ENCODE assay signal across 1 cellular context in the genomic region with DNA sequence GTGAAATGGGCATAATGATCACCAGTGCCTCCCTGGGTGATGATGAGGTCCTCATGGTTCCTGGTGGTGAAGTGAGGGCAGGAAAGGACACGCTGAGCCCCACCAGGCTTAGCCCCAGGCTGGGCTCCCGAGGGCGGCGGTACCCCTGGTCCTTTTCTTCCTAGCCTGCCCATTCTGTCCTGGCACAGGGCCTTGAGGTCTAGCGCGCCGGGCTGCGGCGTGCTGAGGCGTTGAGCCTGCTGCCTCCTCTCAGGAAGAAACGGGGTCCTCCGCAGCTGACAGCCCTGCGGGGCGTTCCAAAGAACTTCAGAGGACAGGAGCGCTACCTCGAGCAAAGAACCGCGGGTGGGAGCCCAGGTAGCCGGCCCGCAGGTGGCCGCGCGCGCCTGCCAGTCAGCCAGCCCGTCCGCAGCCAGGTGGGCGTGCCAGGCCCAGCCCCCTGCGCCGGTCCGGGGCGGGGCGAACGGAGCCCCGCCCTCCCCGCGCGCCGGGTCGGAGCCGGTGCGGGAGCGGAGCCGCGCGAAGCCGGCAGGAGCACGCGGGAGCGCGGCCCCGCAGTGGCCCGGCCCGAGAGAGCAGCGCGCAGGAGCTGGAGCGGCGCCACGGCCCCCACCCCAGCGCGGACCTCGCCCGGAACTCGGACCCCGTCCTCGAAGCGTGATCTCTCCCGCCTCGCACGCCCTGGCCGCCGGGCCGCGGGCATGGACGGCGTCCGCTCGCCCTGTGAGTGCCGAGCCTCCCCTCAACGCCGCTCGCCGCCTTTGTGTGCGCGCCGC.
TF ChIP-seq lines count a peak whose summit lies in the region.

A gene (plus strand): TSS at position 477 of the 776 bp plus-strand sequence. CDS start 791 bp downstream, outside the sequence.

TF ChIP-seq in HepG2, 621 proteins besides CTCF, POLR2A, EP300 and RAD21 (continued from another document and continues in another):
- no peak for TF ChIP-seq RCOR2 (CRISPR knock-in tag; IDR thresholded peaks at IDR 0.05)
- TF ChIP-seq, protein P1, sequence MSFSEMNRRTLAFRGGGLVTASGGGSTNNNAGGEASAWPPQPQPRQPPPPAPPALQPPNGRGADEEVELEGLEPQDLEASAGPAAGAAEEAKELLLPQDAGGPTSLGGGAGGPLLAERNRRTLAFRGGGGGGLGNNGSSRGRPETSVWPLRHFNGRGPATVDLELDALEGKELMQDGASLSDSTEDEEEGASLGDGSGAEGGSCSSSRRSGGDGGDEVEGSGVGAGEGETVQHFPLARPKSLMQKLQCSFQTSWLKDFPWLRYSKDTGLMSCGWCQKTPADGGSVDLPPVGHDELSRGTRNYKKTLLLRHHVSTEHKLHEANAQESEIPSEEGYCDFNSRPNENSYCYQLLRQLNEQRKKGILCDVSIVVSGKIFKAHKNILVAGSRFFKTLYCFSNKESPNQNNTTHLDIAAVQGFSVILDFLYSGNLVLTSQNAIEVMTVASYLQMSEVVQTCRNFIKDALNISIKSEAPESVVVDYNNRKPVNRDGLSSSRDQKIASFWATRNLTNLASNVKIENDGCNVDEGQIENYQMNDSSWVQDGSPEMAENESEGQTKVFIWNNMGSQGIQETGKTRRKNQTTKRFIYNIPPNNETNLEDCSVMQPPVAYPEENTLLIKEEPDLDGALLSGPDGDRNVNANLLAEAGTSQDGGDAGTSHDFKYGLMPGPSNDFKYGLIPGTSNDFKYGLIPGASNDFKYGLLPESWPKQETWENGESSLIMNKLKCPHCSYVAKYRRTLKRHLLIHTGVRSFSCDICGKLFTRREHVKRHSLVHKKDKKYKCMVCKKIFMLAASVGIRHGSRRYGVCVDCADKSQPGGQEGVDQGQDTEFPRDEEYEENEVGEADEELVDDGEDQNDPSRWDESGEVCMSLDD (CRISPR knock-in tag; IDR thresholded peaks at IDR 0.05; ENCODE audit: borderline replicate concordance) = no peak
- TF ChIP-seq ZNF350 (CRISPR knock-in tag; IDR thresholded peaks at IDR 0.05; ENCODE audit: borderline replicate concordance, low read depth) = no peak
- no peak for TF ChIP-seq NR3C1 (CRISPR knock-in tag; IDR thresholded peaks at IDR 0.05)
- TF ChIP-seq, protein P2, sequence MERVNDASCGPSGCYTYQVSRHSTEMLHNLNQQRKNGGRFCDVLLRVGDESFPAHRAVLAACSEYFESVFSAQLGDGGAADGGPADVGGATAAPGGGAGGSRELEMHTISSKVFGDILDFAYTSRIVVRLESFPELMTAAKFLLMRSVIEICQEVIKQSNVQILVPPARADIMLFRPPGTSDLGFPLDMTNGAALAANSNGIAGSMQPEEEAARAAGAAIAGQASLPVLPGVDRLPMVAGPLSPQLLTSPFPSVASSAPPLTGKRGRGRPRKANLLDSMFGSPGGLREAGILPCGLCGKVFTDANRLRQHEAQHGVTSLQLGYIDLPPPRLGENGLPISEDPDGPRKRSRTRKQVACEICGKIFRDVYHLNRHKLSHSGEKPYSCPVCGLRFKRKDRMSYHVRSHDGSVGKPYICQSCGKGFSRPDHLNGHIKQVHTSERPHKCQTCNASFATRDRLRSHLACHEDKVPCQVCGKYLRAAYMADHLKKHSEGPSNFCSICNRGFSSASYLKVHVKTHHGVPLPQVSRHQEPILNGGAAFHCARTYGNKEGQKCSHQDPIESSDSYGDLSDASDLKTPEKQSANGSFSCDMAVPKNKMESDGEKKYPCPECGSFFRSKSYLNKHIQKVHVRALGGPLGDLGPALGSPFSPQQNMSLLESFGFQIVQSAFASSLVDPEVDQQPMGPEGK (CRISPR knock-in tag; IDR thresholded peaks at IDR 0.05) = no peak
- TF ChIP-seq, protein P3, sequence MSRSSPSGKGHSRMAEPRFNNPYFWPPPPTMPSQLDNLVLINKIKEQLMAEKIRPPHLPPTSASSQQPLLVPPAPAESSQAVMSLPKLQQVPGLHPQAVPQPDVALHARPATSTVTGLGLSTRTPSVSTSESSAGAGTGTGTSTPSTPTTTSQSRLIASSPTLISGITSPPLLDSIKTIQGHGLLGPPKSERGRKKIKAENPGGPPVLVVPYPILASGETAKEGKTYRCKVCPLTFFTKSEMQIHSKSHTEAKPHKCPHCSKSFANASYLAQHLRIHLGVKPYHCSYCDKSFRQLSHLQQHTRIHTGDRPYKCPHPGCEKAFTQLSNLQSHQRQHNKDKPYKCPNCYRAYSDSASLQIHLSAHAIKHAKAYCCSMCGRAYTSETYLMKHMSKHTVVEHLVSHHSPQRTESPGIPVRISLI (CRISPR knock-in tag; IDR thresholded peaks at IDR 0.05; ENCODE audit: borderline replicate concordance) = no peak
- TF ChIP-seq, protein P4, sequence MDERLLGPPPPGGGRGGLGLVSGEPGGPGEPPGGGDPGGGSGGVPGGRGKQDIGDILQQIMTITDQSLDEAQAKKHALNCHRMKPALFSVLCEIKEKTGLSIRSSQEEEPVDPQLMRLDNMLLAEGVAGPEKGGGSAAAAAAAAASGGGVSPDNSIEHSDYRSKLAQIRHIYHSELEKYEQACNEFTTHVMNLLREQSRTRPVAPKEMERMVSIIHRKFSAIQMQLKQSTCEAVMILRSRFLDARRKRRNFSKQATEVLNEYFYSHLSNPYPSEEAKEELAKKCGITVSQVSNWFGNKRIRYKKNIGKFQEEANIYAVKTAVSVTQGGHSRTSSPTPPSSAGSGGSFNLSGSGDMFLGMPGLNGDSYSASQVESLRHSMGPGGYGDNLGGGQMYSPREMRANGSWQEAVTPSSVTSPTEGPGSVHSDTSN (CRISPR knock-in tag; IDR thresholded peaks at IDR 0.05) = no peak
- TF ChIP-seq NR2C2 (CRISPR knock-in tag; IDR thresholded peaks at IDR 0.05; ENCODE audit: borderline replicate concordance) = no peak
- TF ChIP-seq ZNF253 (CRISPR knock-in tag; IDR thresholded peaks at IDR 0.05; ENCODE audit: borderline replicate concordance) = no peak
- no peak for TF ChIP-seq CBFB (CRISPR knock-in tag; IDR thresholded peaks at IDR 0.05)
- TF ChIP-seq, protein P5, sequence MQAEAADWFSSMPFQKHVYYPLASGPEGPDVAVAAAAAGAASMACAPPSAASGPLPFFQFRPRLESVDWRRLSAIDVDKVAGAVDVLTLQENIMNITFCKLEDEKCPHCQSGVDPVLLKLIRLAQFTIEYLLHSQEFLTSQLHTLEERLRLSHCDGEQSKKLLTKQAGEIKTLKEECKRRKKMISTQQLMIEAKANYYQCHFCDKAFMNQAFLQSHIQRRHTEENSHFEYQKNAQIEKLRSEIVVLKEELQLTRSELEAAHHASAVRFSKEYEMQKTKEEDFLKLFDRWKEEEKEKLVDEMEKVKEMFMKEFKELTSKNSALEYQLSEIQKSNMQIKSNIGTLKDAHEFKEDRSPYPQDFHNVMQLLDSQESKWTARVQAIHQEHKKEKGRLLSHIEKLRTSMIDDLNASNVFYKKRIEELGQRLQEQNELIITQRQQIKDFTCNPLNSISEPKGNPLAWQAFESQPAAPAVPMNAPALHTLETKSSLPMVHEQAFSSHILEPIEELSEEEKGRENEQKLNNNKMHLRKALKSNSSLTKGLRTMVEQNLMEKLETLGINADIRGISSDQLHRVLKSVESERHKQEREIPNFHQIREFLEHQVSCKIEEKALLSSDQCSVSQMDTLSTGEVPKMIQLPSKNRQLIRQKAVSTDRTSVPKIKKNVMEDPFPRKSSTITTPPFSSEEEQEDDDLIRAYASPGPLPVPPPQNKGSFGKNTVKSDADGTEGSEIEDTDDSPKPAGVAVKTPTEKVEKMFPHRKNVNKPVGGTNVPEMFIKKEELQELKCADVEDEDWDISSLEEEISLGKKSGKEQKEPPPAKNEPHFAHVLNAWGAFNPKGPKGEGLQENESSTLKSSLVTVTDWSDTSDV (CRISPR knock-in tag; IDR thresholded peaks at IDR 0.05) = no peak
- TF ChIP-seq, protein P6, sequence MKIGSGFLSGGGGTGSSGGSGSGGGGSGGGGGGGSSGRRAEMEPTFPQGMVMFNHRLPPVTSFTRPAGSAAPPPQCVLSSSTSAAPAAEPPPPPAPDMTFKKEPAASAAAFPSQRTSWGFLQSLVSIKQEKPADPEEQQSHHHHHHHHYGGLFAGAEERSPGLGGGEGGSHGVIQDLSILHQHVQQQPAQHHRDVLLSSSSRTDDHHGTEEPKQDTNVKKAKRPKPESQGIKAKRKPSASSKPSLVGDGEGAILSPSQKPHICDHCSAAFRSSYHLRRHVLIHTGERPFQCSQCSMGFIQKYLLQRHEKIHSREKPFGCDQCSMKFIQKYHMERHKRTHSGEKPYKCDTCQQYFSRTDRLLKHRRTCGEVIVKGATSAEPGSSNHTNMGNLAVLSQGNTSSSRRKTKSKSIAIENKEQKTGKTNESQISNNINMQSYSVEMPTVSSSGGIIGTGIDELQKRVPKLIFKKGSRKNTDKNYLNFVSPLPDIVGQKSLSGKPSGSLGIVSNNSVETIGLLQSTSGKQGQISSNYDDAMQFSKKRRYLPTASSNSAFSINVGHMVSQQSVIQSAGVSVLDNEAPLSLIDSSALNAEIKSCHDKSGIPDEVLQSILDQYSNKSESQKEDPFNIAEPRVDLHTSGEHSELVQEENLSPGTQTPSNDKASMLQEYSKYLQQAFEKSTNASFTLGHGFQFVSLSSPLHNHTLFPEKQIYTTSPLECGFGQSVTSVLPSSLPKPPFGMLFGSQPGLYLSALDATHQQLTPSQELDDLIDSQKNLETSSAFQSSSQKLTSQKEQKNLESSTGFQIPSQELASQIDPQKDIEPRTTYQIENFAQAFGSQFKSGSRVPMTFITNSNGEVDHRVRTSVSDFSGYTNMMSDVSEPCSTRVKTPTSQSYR (CRISPR knock-in tag; IDR thresholded peaks at IDR 0.05; ENCODE audit: borderline replicate concordance) = no peak
- TF ChIP-seq MIER3 (CRISPR knock-in tag; IDR thresholded peaks at IDR 0.05; ENCODE audit: borderline replicate concordance) = no peak
- TF ChIP-seq ZNF660 (CRISPR knock-in tag; IDR thresholded peaks at IDR 0.05; ENCODE audit: borderline replicate concordance, low read depth) = no peak
- no peak for TF ChIP-seq ZNF138 (CRISPR knock-in tag; IDR thresholded peaks at IDR 0.05; ENCODE audit: low read depth)
- TF ChIP-seq IRX3 (CRISPR knock-in tag; IDR thresholded peaks at IDR 0.05; ENCODE audit: borderline replicate concordance, low read depth) = 0 out of 2 replicates have a peak, but pooled peaks have one; percentile 24
- TF ChIP-seq, protein P7, sequence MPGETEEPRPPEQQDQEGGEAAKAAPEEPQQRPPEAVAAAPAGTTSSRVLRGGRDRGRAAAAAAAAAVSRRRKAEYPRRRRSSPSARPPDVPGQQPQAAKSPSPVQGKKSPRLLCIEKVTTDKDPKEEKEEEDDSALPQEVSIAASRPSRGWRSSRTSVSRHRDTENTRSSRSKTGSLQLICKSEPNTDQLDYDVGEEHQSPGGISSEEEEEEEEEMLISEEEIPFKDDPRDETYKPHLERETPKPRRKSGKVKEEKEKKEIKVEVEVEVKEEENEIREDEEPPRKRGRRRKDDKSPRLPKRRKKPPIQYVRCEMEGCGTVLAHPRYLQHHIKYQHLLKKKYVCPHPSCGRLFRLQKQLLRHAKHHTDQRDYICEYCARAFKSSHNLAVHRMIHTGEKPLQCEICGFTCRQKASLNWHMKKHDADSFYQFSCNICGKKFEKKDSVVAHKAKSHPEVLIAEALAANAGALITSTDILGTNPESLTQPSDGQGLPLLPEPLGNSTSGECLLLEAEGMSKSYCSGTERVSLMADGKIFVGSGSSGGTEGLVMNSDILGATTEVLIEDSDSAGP (CRISPR knock-in tag; IDR thresholded peaks at IDR 0.05; ENCODE audit: borderline replicate concordance) = peak; percentile 28; the same call in 1 of the 2 replicates
- TF ChIP-seq, protein P8, sequence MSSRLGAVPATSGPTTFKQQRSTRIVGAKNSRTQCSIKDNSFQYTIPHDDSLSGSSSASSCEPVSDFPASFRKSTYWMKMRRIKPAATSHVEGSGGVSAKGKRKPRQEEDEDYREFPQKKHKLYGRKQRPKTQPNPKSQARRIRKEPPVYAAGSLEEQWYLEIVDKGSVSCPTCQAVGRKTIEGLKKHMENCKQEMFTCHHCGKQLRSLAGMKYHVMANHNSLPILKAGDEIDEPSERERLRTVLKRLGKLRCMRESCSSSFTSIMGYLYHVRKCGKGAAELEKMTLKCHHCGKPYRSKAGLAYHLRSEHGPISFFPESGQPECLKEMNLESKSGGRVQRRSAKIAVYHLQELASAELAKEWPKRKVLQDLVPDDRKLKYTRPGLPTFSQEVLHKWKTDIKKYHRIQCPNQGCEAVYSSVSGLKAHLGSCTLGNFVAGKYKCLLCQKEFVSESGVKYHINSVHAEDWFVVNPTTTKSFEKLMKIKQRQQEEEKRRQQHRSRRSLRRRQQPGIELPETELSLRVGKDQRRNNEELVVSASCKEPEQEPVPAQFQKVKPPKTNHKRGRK (CRISPR knock-in tag; IDR thresholded peaks at IDR 0.05) = no peak
- no peak for TF ChIP-seq BRD4 (CRISPR knock-in tag; IDR thresholded peaks at IDR 0.05)
- no peak for TF ChIP-seq ZNF451 (CRISPR knock-in tag; IDR thresholded peaks at IDR 0.05)
- no peak for TF ChIP-seq ZMYM4 (CRISPR knock-in tag; IDR thresholded peaks at IDR 0.05)
- TF ChIP-seq, protein P9, sequence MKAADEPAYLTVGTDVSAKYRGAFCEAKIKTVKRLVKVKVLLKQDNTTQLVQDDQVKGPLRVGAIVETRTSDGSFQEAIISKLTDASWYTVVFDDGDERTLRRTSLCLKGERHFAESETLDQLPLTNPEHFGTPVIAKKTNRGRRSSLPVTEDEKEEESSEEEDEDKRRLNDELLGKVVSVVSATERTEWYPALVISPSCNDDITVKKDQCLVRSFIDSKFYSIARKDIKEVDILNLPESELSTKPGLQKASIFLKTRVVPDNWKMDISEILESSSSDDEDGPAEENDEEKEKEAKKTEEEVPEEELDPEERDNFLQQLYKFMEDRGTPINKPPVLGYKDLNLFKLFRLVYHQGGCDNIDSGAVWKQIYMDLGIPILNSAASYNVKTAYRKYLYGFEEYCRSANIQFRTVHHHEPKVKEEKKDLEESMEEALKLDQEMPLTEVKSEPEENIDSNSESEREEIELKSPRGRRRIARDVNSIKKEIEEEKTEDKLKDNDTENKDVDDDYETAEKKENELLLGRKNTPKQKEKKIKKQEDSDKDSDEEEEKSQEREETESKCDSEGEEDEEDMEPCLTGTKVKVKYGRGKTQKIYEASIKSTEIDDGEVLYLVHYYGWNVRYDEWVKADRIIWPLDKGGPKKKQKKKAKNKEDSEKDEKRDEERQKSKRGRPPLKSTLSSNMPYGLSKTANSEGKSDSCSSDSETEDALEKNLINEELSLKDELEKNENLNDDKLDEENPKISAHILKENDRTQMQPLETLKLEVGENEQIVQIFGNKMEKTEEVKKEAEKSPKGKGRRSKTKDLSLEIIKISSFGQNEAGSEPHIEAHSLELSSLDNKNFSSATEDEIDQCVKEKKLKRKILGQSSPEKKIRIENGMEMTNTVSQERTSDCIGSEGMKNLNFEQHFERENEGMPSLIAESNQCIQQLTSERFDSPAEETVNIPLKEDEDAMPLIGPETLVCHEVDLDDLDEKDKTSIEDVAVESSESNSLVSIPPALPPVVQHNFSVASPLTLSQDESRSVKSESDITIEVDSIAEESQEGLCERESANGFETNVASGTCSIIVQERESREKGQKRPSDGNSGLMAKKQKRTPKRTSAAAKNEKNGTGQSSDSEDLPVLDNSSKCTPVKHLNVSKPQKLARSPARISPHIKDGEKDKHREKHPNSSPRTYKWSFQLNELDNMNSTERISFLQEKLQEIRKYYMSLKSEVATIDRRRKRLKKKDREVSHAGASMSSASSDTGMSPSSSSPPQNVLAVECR (CRISPR knock-in tag; IDR thresholded peaks at IDR 0.05; ENCODE audit: borderline replicate concordance) = peak; percentile 63; the same call in 1 of the 2 replicates
- no peak for TF ChIP-seq ZNF652 (CRISPR knock-in tag; IDR thresholded peaks at IDR 0.05; ENCODE audit: borderline replicate concordance, low read depth)
- TF ChIP-seq RAD51 (IDR thresholded peaks at IDR 0.05; ENCODE audit: borderline replicate concordance) = no peak
- TF ChIP-seq EED (CRISPR knock-in tag; IDR thresholded peaks at IDR 0.05) = no peak
- TF ChIP-seq WIZ (CRISPR knock-in tag; IDR thresholded peaks at IDR 0.05) = no peak
